18 cellular contexts compared by ENCODE assay signal in genomic region chr22:29011200-29011867, GRCh38. TPM values are rescaled to one million over a fixed set of nuclear protein-coding genes. Genes with fewer than 3 reads are reported as not detected.
DNase-seq lines count a peak whose midpoint lies in the region; ATAC-seq, FAIRE-seq and TF ChIP-seq lines count a peak whose summit lies in the region.
"Had no signal": no experiment of that assay in that cellular context is flagged by ENCODE, and none has a peak within 500 bp of the region (broad histone marks: within the 10 kb centered on the region; RNA-seq: fewer than 3 reads in every experiment).

No MANE protein-coding gene starts in this region.

- DNase-seq in left ventricle myocardium inferior, result peak; percentile 18
- DNase-seq in heart left ventricle, result no peak
- peak; percentile 68 for DNase-seq in upper lobe of right lung
- DNase-seq in HTR-8/SVneo (ENCODE audit: insufficient read length, low spot score), result no peak
- DNase-seq in SHP77 treated with DMSO at 0.1 percent for 48 hours (lab: John Stamatoyannopoulos, UW), result no peak
- DNase-seq: activated CD4-positive, alpha-beta T cell treated with anti-CD3 and anti-CD28 coated beads, Interleukin-2, amount 50 U/mL, for 48 hours; CD4-positive, CD25-positive, alpha-beta regulatory T cell; GDM1; SK-N-SH; stimulated activated CD4-positive, alpha-beta T cell treated with anti-CD3 and anti-CD28 coated beads, Interleukin-1b, Interleukin-23, amount 100 ng/mL, for 48 hours had no signal

- no peaks in the 10 kb centered on the region for H3K9me3 ChIP-seq in left ventricle myocardium inferior (replicated peaks)
- no peaks in the 10 kb centered on the region for H3K9me3 ChIP-seq in heart left ventricle
- no peaks in the 10 kb centered on the region for H3K9me3 ChIP-seq in ectodermal cell (ENCODE audit: control insufficient read depth, low read length)
- no peaks in the 10 kb centered on the region for H3K9me3 ChIP-seq in mucosa of stomach (ENCODE audit: control insufficient read depth, low read length)
- no peaks in the 10 kb centered on the region for H3K9me3 ChIP-seq in upper lobe of right lung
- H3K9me3 ChIP-seq: SK-N-SH had no signal

- no peak overlapping the region for H3K27ac ChIP-seq in left ventricle myocardium inferior (replicated peaks)
- H3K27ac ChIP-seq in heart left ventricle, result peak overlapping the region in 1 of 12 donors; percentile 9
- H3K27ac ChIP-seq in ectodermal cell (ENCODE audit: insufficient read depth, low read depth, low read length, poor library complexity, severe bottlenecking), result peak overlapping the region; percentile 74
- H3K27ac ChIP-seq in upper lobe of right lung, result no peak overlapping the region

- H3K9ac ChIP-seq in mucosa of stomach (ENCODE audit: low read length), result peak overlapping the region; percentile 35
- H3K9ac ChIP-seq: SK-N-SH had no signal

- TF ChIP-seq CTCF in left ventricle myocardium inferior (IDR thresholded peaks at IDR 0.05; ENCODE audit: borderline replicate concordance) (no peak), heart left ventricle (IDR thresholded peaks at IDR 0.05) (no peak), upper lobe of right lung (IDR thresholded peaks at IDR 0.05) (no peak)

- ATAC-seq in heart left ventricle (no peak), upper lobe of right lung (no peak), HG03045 (IDR thresholded peaks at IDR 0.05; ENCODE audit: unreplicated experiment) (no peak)

- TF ChIP-seq POLR2A in heart left ventricle (IDR thresholded peaks at IDR 0.05), result no peak

- H3K4me3 ChIP-seq in left ventricle myocardium inferior (no peak overlapping the region), heart left ventricle (no peak overlapping the region), ectodermal cell (ENCODE audit: insufficient read depth, low read depth, low read length) (no peak overlapping the region), mucosa of stomach (ENCODE audit: low read length) (no peak overlapping the region), upper lobe of right lung (no peak overlapping the region)

- H3K36me3 ChIP-seq in left ventricle myocardium inferior (no peaks in the 10 kb centered on the region), heart left ventricle (no peaks in the 10 kb centered on the region), ectodermal cell (ENCODE audit: control insufficient read depth, insufficient read depth, low read length) (no peaks in the 10 kb centered on the region), mucosa of stomach (ENCODE audit: control insufficient read depth, insufficient read depth, low read length) (no peaks in the 10 kb centered on the region), upper lobe of right lung (no peaks in the 10 kb centered on the region)

- H3K4me1 ChIP-seq in left ventricle myocardium inferior (peaks cover 41% of the 10 kb centered on the region), heart left ventricle (peaks cover 0 to 42% (median 17%) of the 10 kb centered on the region in 12 donors), ectodermal cell (ENCODE audit: control insufficient read depth, insufficient read depth, low read length) (peaks cover 62% of the 10 kb centered on the region), mucosa of stomach (ENCODE audit: control insufficient read depth, insufficient read depth, low read length) (peaks cover 19% of the 10 kb centered on the region), upper lobe of right lung (peaks cover 15% of the 10 kb centered on the region)

- no peak for FAIRE-seq in HTR-8/SVneo (lab: Jason Lieb, UNC)
- FAIRE-seq: A204.1, GM19239, TTC549 had no signal

- no peaks in the 10 kb centered on the region for H3K27me3 ChIP-seq in left ventricle myocardium inferior (ENCODE audit: low read depth)
- no peaks in the 10 kb centered on the region for H3K27me3 ChIP-seq in heart left ventricle
- no peaks in the 10 kb centered on the region for H3K27me3 ChIP-seq in ectodermal cell (ENCODE audit: control insufficient read depth, insufficient read depth, low read length, poor library complexity, severe bottlenecking)
- no peaks in the 10 kb centered on the region for H3K27me3 ChIP-seq in mucosa of stomach (ENCODE audit: control insufficient read depth, insufficient read depth, low read length)
- no peaks in the 10 kb centered on the region for H3K27me3 ChIP-seq in upper lobe of right lung

- intact Hi-C loops in left ventricle myocardium inferior (cut with micrococcal nuclease) (no loop called here), heart left ventricle (cut with DNase I) (loop anchor here in 1 of 10 donors (5.0 kb wide), 1 partner anchor 1854 kb away; no protein-coding TSS in a partner anchor), upper lobe of right lung (cut with DNase I) (no loop called here)

- WGBS in heart left ventricle, 4 donors, result 54 to 56% (median 54%) methylated on average over 10 of the region's 10 CpGs
- 41 to 52% methylated on average over 8 to 10 of the region's 10 CpGs for whole genome bisulfite sequencing in ectodermal cell, 2 experiments

RNA-seq across cellular contexts. Expression of gene C22orf31, which starts 50.3 kb away (rescaled TPM):
- total RNA-seq in left ventricle myocardium inferior, result 0.30 TPM
- total RNA-seq in heart left ventricle, result under 1 TPM in 1 of 9 donors, not detected in 8; 0.40 TPM
- polyA plus RNA-seq in heart left ventricle, result not detected
- not detected for polyA plus RNA-seq in ectodermal cell (2013, experiment 1 of 4)
- polyA plus RNA-seq in ectodermal cell (2013, experiment 2 of 4), result not detected
- polyA plus RNA-seq in ectodermal cell (2013, experiment 3 of 4), result not detected
- polyA plus RNA-seq in ectodermal cell (2013, experiment 4 of 4), result not detected
- total RNA-seq in upper lobe of right lung, result not detected
- total RNA-seq: activated T-helper 1 cell treated with anti-CD3 and anti-CD28 coated beads, Interleukin-12 subunit alpha, Interleukin-12 subunit beta, Interleukin-2, Interleukin-4 antibody, amounts not matched to agents 30 ng/mL and 10 ng/mL and 1 ng/mL, durations not matched to agents 14 hours and 24 hours and 36 hours; CD4-positive, CD25-positive, alpha-beta regulatory T cell; mononuclear cell had no signal
- polyA plus RNA-seq: CD4-positive, CD25-positive, alpha-beta regulatory T cell; SK-N-SH had no signal

Comparison
In these comparisons a context has a peak if more than half of its experiments do, and no peak if none do; other contexts are left out.
1. DNase-seq: peak in left ventricle myocardium inferior (single experiment) and upper lobe of right lung (single experiment); none in heart left ventricle (0 of 5), HTR-8/SVneo (single experiment) and SHP77 treated with DMSO at 0.1 percent for 48 hours (single experiment).